ENCODE assay signal across 29 cellular contexts in the genomic region with DNA sequence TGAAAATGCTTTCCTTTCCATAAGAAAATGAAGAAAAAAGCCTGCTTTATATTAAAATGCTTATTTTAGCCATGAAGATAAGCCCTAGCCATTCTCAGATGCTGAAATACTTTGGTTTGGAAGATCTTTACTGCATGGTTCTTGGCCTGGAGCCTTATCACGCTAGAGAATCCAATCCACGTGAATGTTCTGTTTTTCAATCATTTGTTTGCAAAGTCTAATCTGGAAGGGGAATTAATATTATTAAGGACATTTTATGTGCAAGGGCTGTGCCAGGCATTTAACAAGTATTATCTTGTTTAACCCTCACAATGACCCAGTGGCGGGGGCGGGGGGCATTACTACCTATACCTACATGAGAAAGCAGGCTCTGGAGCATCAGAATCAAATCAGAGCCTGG.
"Had no signal": no experiment of that assay in that cellular context is flagged by ENCODE, and none has a peak within 500 bp of the region (broad histone marks: within the 10 kb centered on the region; RNA-seq: fewer than 3 reads in every experiment).

No MANE protein-coding gene starts in this region.

- H3K27me3 ChIP-seq: brain microvascular endothelial cell, Peyer's patch had no signal

- H3K4me3 ChIP-seq: K562, Peyer's patch had no signal

- DNase-seq: activated CD4-positive, alpha-beta memory T cell treated with anti-CD3 and anti-CD28 coated beads for 36 hours; activated CD4-positive, alpha-beta T cell treated with anti-CD3 and anti-CD28 coated beads for 36 hours; activated CD4-positive, alpha-beta T cell treated with anti-CD3 and anti-CD28 coated beads, Interleukin-2, amount 50 U/mL, for 1 hour; activated CD8-positive, alpha-beta memory T cell treated with anti-CD3 and anti-CD28 coated beads, Interleukin-2, amount 50 U/mL, for 4 hours; activated gamma-delta T cell treated with Interleukin-2 at 50 U/mL for 16 hours; activated naive CD4-positive, alpha-beta T cell treated with anti-CD3 and anti-CD28 coated beads for 36 hours; activated naive CD8-positive, alpha-beta T cell treated with anti-CD3 and anti-CD28 coated beads, Interleukin-2, amount 50 U/mL, for 24 hours; activated T-cell treated with anti-CD3 and anti-CD28 coated beads for 4 hours; activated T-cell treated with anti-CD3 and anti-CD28 coated beads, Interleukin-2, amount 50 U/mL, for 4 hours; anterior cingulate cortex; brain microvascular endothelial cell; central memory CD4-positive, alpha-beta T cell; NCI-H1092 treated with DMSO at 0.1 percent for 48 hours; NCI-H1417; NCI-H146; NCI-H1930; NCI-H2081 treated with DMSO at 0.1 percent for 48 hours; NCI-H226; NCI-H524; NCI-H69; NK-92 treated with Interleukin-12 subunit alpha and Interleukin-12 subunit beta, amount 100 ng/mL, for 24 hours; PC-3; Peyer's patch; RPMI8226; SIG-M5 had no signal

- ATAC-seq: activated CD4-positive, alpha-beta T cell treated with anti-CD3 and anti-CD28 coated beads for 36 hours; activated CD4-positive, CD25-positive, alpha-beta regulatory T cell treated with anti-CD3 and anti-CD28 coated beads, Interleukin-2, amount 50 U/mL, for 24 hours; activated naive CD4-positive, alpha-beta T cell treated with anti-CD3 and anti-CD28 coated beads, Interleukin-2, amount 50 U/mL, for 72 hours; activated naive CD8-positive, alpha-beta T cell treated with anti-CD3 and anti-CD28 coated beads, Interleukin-2, amount 50 U/mL, for 24 hours; activated T-cell treated with anti-CD3 and anti-CD28 coated beads, Interleukin-2, amount 50 U/mL, for 4 hours; K562; PC-3; WTC11 had no signal

- H3K36me3 ChIP-seq: brain microvascular endothelial cell, Peyer's patch had no signal

- H3K4me1 ChIP-seq: Peyer's patch had no signal

- H3K27ac ChIP-seq: brain microvascular endothelial cell had no signal

- H3K9me3 ChIP-seq: Peyer's patch had no signal
